In the genomic region with DNA sequence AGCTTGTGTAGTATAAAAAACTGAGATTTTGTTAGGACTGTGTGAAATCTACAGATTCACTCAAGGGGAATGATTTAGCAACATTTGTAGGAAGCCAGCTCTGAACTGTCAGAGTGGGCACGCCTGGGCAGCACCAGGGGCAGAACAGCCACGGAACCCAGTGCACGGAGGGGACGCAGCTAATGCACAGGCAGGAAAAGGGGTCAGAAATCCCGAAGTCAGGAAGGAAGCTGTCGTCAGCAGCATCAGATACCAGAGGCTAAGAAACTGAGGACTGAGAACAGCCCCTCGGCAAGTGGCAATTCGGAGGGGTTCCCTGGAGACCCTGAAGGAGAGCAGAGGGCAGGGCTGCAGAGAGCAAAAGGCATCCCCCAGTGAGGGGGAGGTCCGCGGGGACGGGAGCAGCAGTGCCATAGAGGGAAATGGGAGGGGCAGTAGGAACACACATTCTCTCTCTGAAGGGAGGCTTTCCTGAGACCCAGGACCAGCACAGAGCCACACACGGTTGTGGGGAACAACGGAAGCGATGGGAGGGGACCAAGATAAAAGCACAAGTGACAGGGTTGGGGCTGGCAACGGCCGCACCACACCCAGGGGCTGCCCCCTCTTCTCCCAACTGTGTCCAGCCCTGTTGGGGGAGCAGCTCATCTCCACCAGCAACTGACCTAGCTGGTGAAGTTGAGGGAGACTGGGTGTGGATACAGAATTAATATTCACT, we compare ENCODE assay signal across 1 cellular context.
TF ChIP-seq lines count a peak whose summit lies in the region.

No MANE protein-coding gene starts in this region.

TF ChIP-seq in GM12878, 131 proteins besides CTCF, POLR2A, EP300 and RAD21:
- TF ChIP-seq ETV6 (conservative IDR thresholded peaks at IDR 0.05 in 1 of 2, IDR thresholded peaks at IDR 0.05 in 1 of 2; ENCODE audit: borderline replicate concordance in 1 of 2, low read depth in 1 of 2) (no peak), MEF2A (IDR thresholded peaks at IDR 0.05; ENCODE audit: insufficient read depth, low read depth, low read length) (no peak), HDAC6 (IDR thresholded peaks at IDR 0.05; ENCODE audit: unreplicated experiment) (no peak), HDGF (IDR thresholded peaks at IDR 0.05) (no peak), HDAC2 (IDR thresholded peaks at IDR 0.05) (no peak), FOXM1 (IDR thresholded peaks at IDR 0.05; ENCODE audit: low read depth, low read length) (no peak), CHD1 (IDR thresholded peaks at IDR 0.05; ENCODE audit: low read depth, low read length) (no peak), PAX5 (IDR thresholded peaks at IDR 0.05; ENCODE audit: borderline replicate concordance, low read depth, low read length) (no peak), NFXL1 (IDR thresholded peaks at IDR 0.05; ENCODE audit: borderline replicate concordance) (no peak), IKZF2 (IDR thresholded peaks at IDR 0.05) (no peak), CHD2 (IDR thresholded peaks at IDR 0.05; ENCODE audit: borderline replicate concordance, low read depth, low read length) (no peak), MTA3 (IDR thresholded peaks at IDR 0.05; ENCODE audit: borderline replicate concordance, low read length) (no peak), RBBP5 (conservative IDR thresholded peaks at IDR 0.05) (no peak)
- TF ChIP-seq, protein P1, sequence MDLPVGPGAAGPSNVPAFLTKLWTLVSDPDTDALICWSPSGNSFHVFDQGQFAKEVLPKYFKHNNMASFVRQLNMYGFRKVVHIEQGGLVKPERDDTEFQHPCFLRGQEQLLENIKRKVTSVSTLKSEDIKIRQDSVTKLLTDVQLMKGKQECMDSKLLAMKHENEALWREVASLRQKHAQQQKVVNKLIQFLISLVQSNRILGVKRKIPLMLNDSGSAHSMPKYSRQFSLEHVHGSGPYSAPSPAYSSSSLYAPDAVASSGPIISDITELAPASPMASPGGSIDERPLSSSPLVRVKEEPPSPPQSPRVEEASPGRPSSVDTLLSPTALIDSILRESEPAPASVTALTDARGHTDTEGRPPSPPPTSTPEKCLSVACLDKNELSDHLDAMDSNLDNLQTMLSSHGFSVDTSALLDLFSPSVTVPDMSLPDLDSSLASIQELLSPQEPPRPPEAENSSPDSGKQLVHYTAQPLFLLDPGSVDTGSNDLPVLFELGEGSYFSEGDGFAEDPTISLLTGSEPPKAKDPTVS (IDR thresholded peaks at IDR 0.05; ENCODE audit: low read depth, low read length), result no peak
- TF ChIP-seq, protein P2, sequence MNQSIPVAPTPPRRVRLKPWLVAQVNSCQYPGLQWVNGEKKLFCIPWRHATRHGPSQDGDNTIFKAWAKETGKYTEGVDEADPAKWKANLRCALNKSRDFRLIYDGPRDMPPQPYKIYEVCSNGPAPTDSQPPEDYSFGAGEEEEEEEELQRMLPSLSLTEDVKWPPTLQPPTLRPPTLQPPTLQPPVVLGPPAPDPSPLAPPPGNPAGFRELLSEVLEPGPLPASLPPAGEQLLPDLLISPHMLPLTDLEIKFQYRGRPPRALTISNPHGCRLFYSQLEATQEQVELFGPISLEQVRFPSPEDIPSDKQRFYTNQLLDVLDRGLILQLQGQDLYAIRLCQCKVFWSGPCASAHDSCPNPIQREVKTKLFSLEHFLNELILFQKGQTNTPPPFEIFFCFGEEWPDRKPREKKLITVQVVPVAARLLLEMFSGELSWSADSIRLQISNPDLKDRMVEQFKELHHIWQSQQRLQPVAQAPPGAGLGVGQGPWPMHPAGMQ (IDR thresholded peaks at IDR 0.05; ENCODE audit: borderline replicate concordance), result no peak
